Comparison of ENCODE assay signal across 3 cellular contexts in genomic region chr7:8549043-8549442, GRCh38.
"Had no signal": no experiment of that assay in that cellular context is flagged by ENCODE, and none has a peak within 500 bp of the region (broad histone marks: within the 10 kb centered on the region; RNA-seq: fewer than 3 reads in every experiment).

No MANE protein-coding gene starts in this region.

- DNase-seq: GDM1, GF-D8 had no signal

- ATAC-seq: GM12878 had no signal

- H3K4me3 ChIP-seq: GM12878 had no signal
